Comparison of ENCODE assay signal across 29 cellular contexts in the genomic region with DNA sequence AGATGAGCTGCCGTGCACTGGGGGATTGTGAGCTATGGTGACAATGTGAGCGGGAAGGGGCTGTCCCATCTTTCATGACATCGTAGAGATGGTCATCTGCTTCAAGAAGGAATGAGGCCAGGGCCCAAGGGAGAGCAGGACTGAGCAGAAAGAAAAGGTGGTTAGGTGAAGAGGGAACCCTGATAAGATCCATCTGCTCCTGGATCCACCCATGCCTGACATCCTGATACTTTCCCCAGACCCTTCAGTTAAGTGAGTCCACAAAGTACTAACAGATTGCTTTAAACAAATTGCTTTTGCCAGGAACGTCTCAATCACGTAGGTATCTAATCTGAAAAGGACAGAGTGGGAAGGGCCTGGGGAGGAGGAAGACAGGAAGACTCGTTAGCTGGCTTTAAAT. TPM values are rescaled to one million over a fixed set of nuclear protein-coding genes. Genes with fewer than 3 reads are reported as not detected.
A peak's percentile ranks its signal among the peaks of the same experiment; 100 is the strongest.
DNase-seq lines count a peak whose midpoint lies in the region; ATAC-seq, FAIRE-seq and TF ChIP-seq lines count a peak whose summit lies in the region.
"Had no signal": no experiment of that assay in that cellular context is flagged by ENCODE, and none has a peak within 500 bp of the region (broad histone marks: within the 10 kb centered on the region; RNA-seq: fewer than 3 reads in every experiment).

No MANE protein-coding gene starts in this region.

- H4K20me1 ChIP-seq in K562 (replicated peaks; ENCODE audit: control insufficient read depth, insufficient read depth, low read length) (no peaks in the 10 kb centered on the region), neural progenitor cell (ENCODE audit: low read depth) (no peaks in the 10 kb centered on the region)
- H4K20me1 ChIP-seq: BLaER1 had no signal

- H3K27me3 Mint-ChIP-seq in neural progenitor cell (ENCODE audit: insufficient read depth, low read depth), result peaks cover 22% of the 10 kb centered on the region

- DNase-seq in NCI-H82 (lab: John Stamatoyannopoulos, UW) (peak; percentile 10), NCI-H82 treated with DMSO at 0.1 percent for 48 hours (lab: John Stamatoyannopoulos, UW; ENCODE audit: unreplicated experiment) (no peak), HTR-8/SVneo (ENCODE audit: insufficient read length, low spot score) (no peak), K562 (ENCODE audit: extremely low read depth in 1 of 4, low spot score in 3 of 4) (no peak), neural progenitor cell (ENCODE audit: low spot score) (no peak), EL (no peak)
- DNase-seq in central memory CD4-positive, alpha-beta T cell, result no peak
- no peak for DNase-seq in stimulated activated CD4-positive, alpha-beta T cell treated with anti-CD3 and anti-CD28 coated beads, Interleukin-12 subunit alpha, Interleukin-12 subunit beta, amount 100 ng/mL, for 4 hours
- DNase-seq: ACHN; BE2C; C1 segment of cervical spinal cord; CD4-positive, alpha-beta memory T cell; CD4-positive, CD25-positive, alpha-beta regulatory T cell; CD8-positive, alpha-beta memory T cell; COR-L47; DMS 273 treated with DMSO at 0.1 percent for 48 hours; DMS153; DMS53; DMS79; DND-41; GF-D8 had no signal

- no peaks in the 10 kb centered on the region; the same call in 2 of the 3 replicates for H3K79me2 ChIP-seq in K562 (ENCODE audit: control insufficient read depth, insufficient read depth, low read length)
- H3K79me2 ChIP-seq in neural progenitor cell (ENCODE audit: low read depth), result no peaks in the 10 kb centered on the region

- no peak overlapping the region for H3K27ac Mint-ChIP-seq in neural progenitor cell
- H3K27ac Mint-ChIP-seq: CD4-positive, CD25-positive, alpha-beta regulatory T cell; CD8-positive, alpha-beta memory T cell had no signal

- TF ChIP-seq EP300 in K562 (IDR thresholded peaks at IDR 0.05; ENCODE audit: low read length), result no peak

- FAIRE-seq in HTR-8/SVneo (lab: Jason Lieb, UNC), result peak; percentile 9
- FAIRE-seq in K562 (lab: Jason Lieb, UNC), result peak; percentile 75
- FAIRE-seq: A204.1, G401.6, GM12891, GM19239 had no signal

- ATAC-seq in K562, result no peak

- POLR2A ChIA-PET in K562 (lab: Yijun Ruan, JAX), result interaction anchor here (0.9 to 1.1 kb wide), 2 partner anchors 11 to 24 kb away, joined by 4 read pairs; no protein-coding TSS in a partner anchor

- H3K4me1 ChIP-seq in K562 (replicated peaks in 1 of 2; ENCODE audit: control insufficient read depth in 2 of 2, insufficient read depth in 2 of 2, low read length in 2 of 2) (peaks cover 46 to 51% of the 10 kb centered on the region in 2 experiments), neural progenitor cell (peaks cover 9% of the 10 kb centered on the region)

- H3K4me2 ChIP-seq in K562 (ENCODE audit: insufficient read depth, low read length) (no peak overlapping the region), neural progenitor cell (no peak overlapping the region)
- H3K4me2 ChIP-seq: BLaER1 had no signal

- 15% methylated on average over 4 of the region's 6 CpGs for WGBS in K562 (ENCODE audit: insufficient coverage, low coverage, missing lambda C conversion rate)

- no peak for TF ChIP-seq POLR2A in K562 (conservative IDR thresholded peaks at IDR 0.05)

- H3K36me3 ChIP-seq in K562 (ENCODE audit: control insufficient read depth, insufficient read depth, low read length) (no peaks in the 10 kb centered on the region), neural progenitor cell (no peaks in the 10 kb centered on the region)
- H3K36me3 ChIP-seq: BE2C, BLaER1 had no signal

- H3F3A ChIP-seq in neural progenitor cell (ENCODE audit: low read depth), result no peaks in the 10 kb centered on the region

- H3K27me3 ChIP-seq in K562 (ENCODE audit: control insufficient read depth in 2 of 2, insufficient read depth in 2 of 2, low read length in 2 of 2) (no peaks in the 10 kb centered on the region), neural progenitor cell (no peaks in the 10 kb centered on the region)
- H3K27me3 ChIP-seq: BE2C had no signal

- peaks cover 16% of the 10 kb centered on the region for H3K4me1 Mint-ChIP-seq in neural progenitor cell
- H3K4me1 Mint-ChIP-seq: CD4-positive, alpha-beta memory T cell; CD8-positive, alpha-beta memory T cell had no signal

- H3K9me3 ChIP-seq in K562 (replicated peaks; ENCODE audit: control insufficient read depth, insufficient read depth, low read depth, low read length), result no peaks in the 10 kb centered on the region
- no peaks in the 10 kb centered on the region for H3K9me3 ChIP-seq in neural progenitor cell (ENCODE audit: low read depth)
- H3K9me3 ChIP-seq: BE2C, BLaER1 had no signal

- H3K36me3 Mint-ChIP-seq in neural progenitor cell, result no peaks in the 10 kb centered on the region
- H3K36me3 Mint-ChIP-seq: CD14-positive monocyte; CD4-positive, alpha-beta memory T cell; CD4-positive, CD25-positive, alpha-beta regulatory T cell; CD8-positive, alpha-beta memory T cell had no signal

- H3K4me3 Mint-ChIP-seq in neural progenitor cell, result no peak overlapping the region
- H3K4me3 Mint-ChIP-seq: CD14-positive monocyte; CD4-positive, alpha-beta memory T cell; CD4-positive, CD25-positive, alpha-beta regulatory T cell; CD8-positive, alpha-beta memory T cell had no signal

- H3K9me1 ChIP-seq in K562 (ENCODE audit: control insufficient read depth, insufficient read depth, low read length), result no peaks in the 10 kb centered on the region

- TF ChIP-seq CTCF in K562 (IDR thresholded peaks at IDR 0.05 in 2 of 3, conservative IDR thresholded peaks at IDR 0.05 in 1 of 3; ENCODE audit: insufficient read depth in 2 of 3, low read depth in 1 of 3, low read length in 3 of 3) (no peak), neural progenitor cell (IDR thresholded peaks at IDR 0.05) (no peak)

- H3K9ac ChIP-seq in K562 (ENCODE audit: insufficient read depth in 1 of 2, low read depth in 2 of 2, low read length in 2 of 2) (peak overlapping the region in 1 of 2 experiments; percentile 29; a peak in 1 of 4 replicates), neural progenitor cell (no peak overlapping the region)
- H3K9ac ChIP-seq: BLaER1 had no signal

- peak overlapping the region; percentile 32; the same call in 1 of the 3 replicates for H3K27ac ChIP-seq in K562 (ENCODE audit: extremely low read depth, low read depth, low read length)
- H3K27ac ChIP-seq in neural progenitor cell, result no peak overlapping the region
- H3K27ac ChIP-seq: 22Rv1, BLaER1 had no signal

- no peak for TF ChIP-seq RAD21 in K562 (CRISPR knock-in tag; conservative IDR thresholded peaks at IDR 0.05 in 1 of 2, IDR thresholded peaks at IDR 0.05 in 1 of 2)

- H3K4me3 ChIP-seq in K562, result no peak overlapping the region
- H3K4me3 ChIP-seq in neural progenitor cell, result no peak overlapping the region
- H3K4me3 ChIP-seq: BLaER1 had no signal

- 0 out of 2 replicates have a peak overlapping the region, but pooled peaks have one; percentile 49 for H2AFZ ChIP-seq in K562 (ENCODE audit: low read depth, low read length)
- H2AFZ ChIP-seq in neural progenitor cell (replicated peaks), result peak overlapping the region; percentile 9

- in situ Hi-C loops in K562 (cut with MboI), result no loop called here

- no peaks in the 10 kb centered on the region for H3K9me3 Mint-ChIP-seq in neural progenitor cell
- H3K9me3 Mint-ChIP-seq: CD4-positive, CD25-positive, alpha-beta regulatory T cell; CD8-positive, alpha-beta memory T cell had no signal

- intact Hi-C loops in K562 (cut with micrococcal nuclease), result no loop called here

- CTCF ChIA-PET in K562 (lab: Yijun Ruan, JAX; ENCODE audit: low intra/inter-chr PET ratio), result no interaction called here

- BruUV-seq in K562 (replicated peaks; lab: Mats Ljungman, UMichigan), result no TSS peak

TF ChIP-seq in K562, 482 proteins besides CTCF, POLR2A, EP300 and RAD21:
- TF ChIP-seq CBFA2T3 (IDR thresholded peaks at IDR 0.05) (peak; percentile 30; the same call in 1 of the 2 replicates), PRMT5 (CRISPR knock-in tag; IDR thresholded peaks at IDR 0.05) (no peak), KDM1A (IDR thresholded peaks at IDR 0.05) (peak in 1 of 2 experiments; percentile 11; a peak in 1 of 4 replicates)
- TF ChIP-seq, protein P1, sequence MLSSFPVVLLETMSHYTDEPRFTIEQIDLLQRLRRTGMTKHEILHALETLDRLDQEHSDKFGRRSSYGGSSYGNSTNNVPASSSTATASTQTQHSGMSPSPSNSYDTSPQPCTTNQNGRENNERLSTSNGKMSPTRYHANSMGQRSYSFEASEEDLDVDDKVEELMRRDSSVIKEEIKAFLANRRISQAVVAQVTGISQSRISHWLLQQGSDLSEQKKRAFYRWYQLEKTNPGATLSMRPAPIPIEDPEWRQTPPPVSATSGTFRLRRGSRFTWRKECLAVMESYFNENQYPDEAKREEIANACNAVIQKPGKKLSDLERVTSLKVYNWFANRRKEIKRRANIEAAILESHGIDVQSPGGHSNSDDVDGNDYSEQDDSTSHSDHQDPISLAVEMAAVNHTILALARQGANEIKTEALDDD (IDR thresholded peaks at IDR 0.05), result peak; percentile 60; the same call in 1 of the 2 replicates
TF ChIP-seq in K562: peak in this region for 3.

RNA-seq across cellular contexts. Expression of a gene that starts 25.4 kb away (rescaled TPM):
- total RNA-seq in K562 (2011; cell fraction: chromatin; rRNA removed; ENCODE audit: low replicate concordance), result 16.9 and 103 TPM in 2 replicates
- 80.7 and 188 TPM in 2 replicates for total RNA-seq in K562 (2011; cell fraction: nucleolus; rRNA removed)
- 58.2 and 70.2 TPM in 2 replicates for total RNA-seq in K562 (2011; cell fraction: nucleoplasm; rRNA removed)
- total RNA-seq in K562 (2014; rRNA removed) (11.8 and 12.5 TPM in 2 replicates), K562 (2014; rRNA removed; fragmentation: Illumina TruSeq; extraction: Trizol) (3.9 and 5.6 TPM in 2 replicates), K562 (2015; rRNA removed; fragmentation: Illumina TruSeq; extraction: Trizol) (17.6 and 20.2 TPM in 2 replicates), K562 (2021) (44.2 and 48.3 TPM in 2 replicates), neural progenitor cell (ENCODE audit: low replicate concordance) (312 and 1,018 TPM in 2 replicates)
- polyA plus RNA-seq in K562 (2011; rRNA removed) (97.2 and 430 TPM in 2 replicates), K562 (2014; fragmentation: Illumina TruSeq; extraction: Trizol) (15.3 and 36.5 TPM in 2 replicates), K562 (2014; fragmentation: Nextera tagmentation; extraction: Ambion mirVana) (1 to 10 TPM; 4.4 to 4.7 TPM), K562 (2014; rRNA removed) (21.4 and 27.5 TPM in 2 replicates)
- polyA plus RNA-seq in K562 (2011; cell fraction: cytosol; rRNA removed), result 306 and 365 TPM in 2 replicates
- polyA plus RNA-seq in K562 (2011; cell fraction: nucleus; rRNA removed), result 296 and 371 TPM in 2 replicates
- 106 and 264 TPM in 2 replicates for polyA plus RNA-seq in K562 (2012)
- 35.4 and 85.9 TPM in 2 replicates for polyA minus RNA-seq in K562 (2011; rRNA and poly(A)+ RNA removed)
- 143 and 458 TPM in 2 replicates for polyA minus RNA-seq in K562 (2011; cell fraction: cytosol; rRNA and poly(A)+ RNA removed)
- 44.6 and 117 TPM in 2 replicates for polyA minus RNA-seq in K562 (2011; cell fraction: nucleus; rRNA and poly(A)+ RNA removed)
- total RNA-seq: A673; CD4-positive, alpha-beta memory T cell; CD4-positive, CD25-positive, alpha-beta regulatory T cell; CD8-positive, alpha-beta memory T cell had no signal
- polyA plus RNA-seq: CD14-positive monocyte; CD4-positive, alpha-beta memory T cell; CD4-positive, CD25-positive, alpha-beta regulatory T cell; CD8-positive, alpha-beta memory T cell had no signal
